Comparison of ENCODE assay signal across 1 cellular context in the genomic region with DNA sequence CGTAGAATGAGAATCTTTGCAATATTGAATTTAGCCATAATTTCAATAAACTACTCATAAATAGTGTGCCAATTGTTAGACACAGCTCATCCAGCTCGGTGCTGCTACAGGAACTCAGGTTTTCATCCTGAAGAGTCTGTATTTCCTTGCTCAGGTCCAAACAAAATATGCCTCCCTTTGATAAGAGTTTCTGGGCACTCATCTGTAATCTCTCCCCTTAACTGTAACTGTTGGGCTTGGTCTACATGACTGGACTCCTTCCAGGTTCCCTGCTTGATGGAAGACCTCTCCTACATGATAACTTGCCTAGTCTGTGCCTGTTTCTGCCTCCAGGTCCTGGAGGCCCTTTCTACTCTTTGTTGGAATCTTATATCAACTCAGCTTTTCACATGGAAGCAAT.
TF ChIP-seq lines count a peak whose summit lies in the region.

No MANE protein-coding gene starts in this region.

TF ChIP-seq in WTC11, 78 proteins besides CTCF, POLR2A, EP300 and RAD21 (continued from another document):
- TF ChIP-seq RORB (CRISPR knock-in tag; IDR thresholded peaks at IDR 0.05), result no peak
- TF ChIP-seq, protein P1, sequence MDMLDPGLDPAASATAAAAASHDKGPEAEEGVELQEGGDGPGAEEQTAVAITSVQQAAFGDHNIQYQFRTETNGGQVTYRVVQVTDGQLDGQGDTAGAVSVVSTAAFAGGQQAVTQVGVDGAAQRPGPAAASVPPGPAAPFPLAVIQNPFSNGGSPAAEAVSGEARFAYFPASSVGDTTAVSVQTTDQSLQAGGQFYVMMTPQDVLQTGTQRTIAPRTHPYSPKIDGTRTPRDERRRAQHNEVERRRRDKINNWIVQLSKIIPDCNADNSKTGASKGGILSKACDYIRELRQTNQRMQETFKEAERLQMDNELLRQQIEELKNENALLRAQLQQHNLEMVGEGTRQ (CRISPR knock-in tag; IDR thresholded peaks at IDR 0.05), result no peak
- TF ChIP-seq, protein P2, sequence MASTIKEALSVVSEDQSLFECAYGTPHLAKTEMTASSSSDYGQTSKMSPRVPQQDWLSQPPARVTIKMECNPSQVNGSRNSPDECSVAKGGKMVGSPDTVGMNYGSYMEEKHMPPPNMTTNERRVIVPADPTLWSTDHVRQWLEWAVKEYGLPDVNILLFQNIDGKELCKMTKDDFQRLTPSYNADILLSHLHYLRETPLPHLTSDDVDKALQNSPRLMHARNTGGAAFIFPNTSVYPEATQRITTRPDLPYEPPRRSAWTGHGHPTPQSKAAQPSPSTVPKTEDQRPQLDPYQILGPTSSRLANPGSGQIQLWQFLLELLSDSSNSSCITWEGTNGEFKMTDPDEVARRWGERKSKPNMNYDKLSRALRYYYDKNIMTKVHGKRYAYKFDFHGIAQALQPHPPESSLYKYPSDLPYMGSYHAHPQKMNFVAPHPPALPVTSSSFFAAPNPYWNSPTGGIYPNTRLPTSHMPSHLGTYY (CRISPR knock-in tag; IDR thresholded peaks at IDR 0.05), result no peak
